Comparison of ENCODE assay signal across 1 cellular context in the genomic region with DNA sequence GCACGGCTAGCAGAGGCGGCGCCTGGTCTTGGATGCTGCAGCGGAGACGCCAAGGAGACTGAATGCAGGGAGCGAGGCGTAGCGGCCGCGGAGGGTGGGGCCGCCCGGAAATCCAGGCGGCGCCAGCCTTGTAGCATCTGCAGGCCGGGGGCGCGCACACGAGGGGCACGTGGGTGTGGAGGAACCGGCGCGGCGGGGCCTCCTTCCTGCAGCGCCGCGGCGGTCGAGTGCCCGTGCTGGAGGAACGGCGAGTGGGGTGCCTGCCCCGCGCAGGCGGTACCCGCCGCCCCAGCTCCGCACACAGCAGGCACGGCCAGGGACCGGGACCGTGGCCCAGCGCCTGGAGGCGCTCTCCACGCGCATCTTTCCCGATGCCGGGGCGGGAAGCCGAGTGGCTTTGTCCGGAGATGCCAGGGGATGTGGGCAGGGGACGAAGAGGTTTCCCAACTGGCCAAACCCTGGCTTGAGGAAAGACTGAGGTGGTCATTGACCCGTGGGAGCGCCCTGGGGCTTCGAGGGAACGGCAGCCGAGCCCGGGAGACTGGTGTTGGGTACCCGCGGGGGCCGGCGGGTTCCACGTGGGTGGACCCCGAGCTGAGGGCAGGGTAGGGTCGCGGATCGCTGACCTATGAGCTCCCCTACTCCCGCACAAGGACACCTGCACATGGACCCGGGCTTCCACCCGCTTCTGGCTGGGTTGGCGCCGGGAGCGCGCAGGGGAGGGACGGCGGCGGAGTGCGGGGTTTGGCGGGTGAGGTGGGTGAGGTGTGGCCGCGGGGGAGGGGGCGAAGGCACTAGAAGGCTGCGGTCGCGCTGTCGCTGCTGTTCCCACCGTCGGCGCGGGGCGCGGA.
TF ChIP-seq lines count a peak whose summit lies in the region.

No MANE protein-coding gene starts in this region.

TF ChIP-seq in GM12878, 131 proteins besides CTCF, POLR2A, EP300 and RAD21 (continued from another document):
- no peak for TF ChIP-seq E2F8 (IDR thresholded peaks at IDR 0.05; ENCODE audit: low read depth, partially characterized antibody)
- TF ChIP-seq, protein P1, sequence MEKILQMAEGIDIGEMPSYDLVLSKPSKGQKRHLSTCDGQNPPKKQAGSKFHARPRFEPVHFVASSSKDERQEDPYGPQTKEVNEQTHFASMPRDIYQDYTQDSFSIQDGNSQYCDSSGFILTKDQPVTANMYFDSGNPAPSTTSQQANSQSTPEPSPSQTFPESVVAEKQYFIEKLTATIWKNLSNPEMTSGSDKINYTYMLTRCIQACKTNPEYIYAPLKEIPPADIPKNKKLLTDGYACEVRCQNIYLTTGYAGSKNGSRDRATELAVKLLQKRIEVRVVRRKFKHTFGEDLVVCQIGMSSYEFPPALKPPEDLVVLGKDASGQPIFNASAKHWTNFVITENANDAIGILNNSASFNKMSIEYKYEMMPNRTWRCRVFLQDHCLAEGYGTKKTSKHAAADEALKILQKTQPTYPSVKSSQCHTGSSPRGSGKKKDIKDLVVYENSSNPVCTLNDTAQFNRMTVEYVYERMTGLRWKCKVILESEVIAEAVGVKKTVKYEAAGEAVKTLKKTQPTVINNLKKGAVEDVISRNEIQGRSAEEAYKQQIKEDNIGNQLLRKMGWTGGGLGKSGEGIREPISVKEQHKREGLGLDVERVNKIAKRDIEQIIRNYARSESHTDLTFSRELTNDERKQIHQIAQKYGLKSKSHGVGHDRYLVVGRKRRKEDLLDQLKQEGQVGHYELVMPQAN (conservative IDR thresholded peaks at IDR 0.05), result peak; percentile 65; the same call in 1 of the 2 replicates
- TF ChIP-seq MYB (IDR thresholded peaks at IDR 0.05; ENCODE audit: borderline replicate concordance, low read depth, low read length), result no peak
- no peak for TF ChIP-seq TCF3 (IDR thresholded peaks at IDR 0.05; ENCODE audit: borderline replicate concordance, insufficient read depth, low read depth, low read length)
- TF ChIP-seq, protein P2, sequence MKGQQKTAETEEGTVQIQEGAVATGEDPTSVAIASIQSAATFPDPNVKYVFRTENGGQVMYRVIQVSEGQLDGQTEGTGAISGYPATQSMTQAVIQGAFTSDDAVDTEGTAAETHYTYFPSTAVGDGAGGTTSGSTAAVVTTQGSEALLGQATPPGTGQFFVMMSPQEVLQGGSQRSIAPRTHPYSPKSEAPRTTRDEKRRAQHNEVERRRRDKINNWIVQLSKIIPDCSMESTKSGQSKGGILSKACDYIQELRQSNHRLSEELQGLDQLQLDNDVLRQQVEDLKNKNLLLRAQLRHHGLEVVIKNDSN (IDR thresholded peaks at IDR 0.05; ENCODE audit: borderline replicate concordance, extremely low read length, insufficient read depth, low read depth, low read length), result peak; percentile 52
- TF ChIP-seq RCOR1 (conservative IDR thresholded peaks at IDR 0.05; ENCODE audit: low read depth, low read length), result no peak
